In the genomic region with DNA sequence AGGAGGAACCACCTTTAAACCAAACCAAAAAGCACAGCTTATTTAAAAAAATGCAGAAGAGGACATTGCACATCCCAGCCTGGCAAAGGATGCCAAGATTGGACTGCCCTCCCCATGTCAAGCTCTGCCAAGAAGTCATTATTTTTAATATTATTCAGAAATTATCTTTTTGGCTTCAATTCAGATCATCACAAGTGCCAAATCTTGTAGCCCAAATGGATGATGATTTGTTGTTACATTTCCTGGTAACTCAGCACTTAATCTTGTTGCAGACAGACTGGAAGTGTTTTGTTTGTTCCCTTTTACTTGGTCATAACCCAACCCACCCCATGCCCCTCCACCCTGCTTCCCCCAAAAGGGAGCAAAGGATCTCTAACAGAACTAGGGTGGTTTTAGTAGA, we compare ENCODE assay signal across 1 cellular context.
A peak's percentile ranks its signal among the peaks of the same experiment; 100 is the strongest.
TF ChIP-seq lines count a peak whose summit lies in the region.

No MANE protein-coding gene starts in this region.

TF ChIP-seq in endothelial cell of umbilical vein, 7 proteins besides CTCF, POLR2A, EP300 and RAD21 (continued from another document):
- TF ChIP-seq JUN (IDR thresholded peaks at IDR 0.05; ENCODE audit: borderline replicate concordance, insufficient read depth, insufficient read length, low read depth) (no peak), GATA2 (IDR thresholded peaks at IDR 0.05; ENCODE audit: insufficient read depth, insufficient read length, low read depth, low read length) (peak; percentile 82)
- TF ChIP-seq, protein P1, sequence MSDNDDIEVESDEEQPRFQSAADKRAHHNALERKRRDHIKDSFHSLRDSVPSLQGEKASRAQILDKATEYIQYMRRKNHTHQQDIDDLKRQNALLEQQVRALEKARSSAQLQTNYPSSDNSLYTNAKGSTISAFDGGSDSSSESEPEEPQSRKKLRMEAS (IDR thresholded peaks at IDR 0.05; ENCODE audit: insufficient read depth, insufficient read length) = no peak
